ENCODE assay signal across 9 cellular contexts in genomic region chr5:159156426-159156835, GRCh38. TPM values are rescaled to one million over a fixed set of nuclear protein-coding genes. Genes with fewer than 3 reads are reported as not detected.
DNase-seq lines count a peak whose midpoint lies in the region; ATAC-seq and TF ChIP-seq lines count a peak whose summit lies in the region.
"Had no signal": no experiment of that assay in that cellular context is flagged by ENCODE, and none has a peak within 500 bp of the region (broad histone marks: within the 10 kb centered on the region; RNA-seq: fewer than 3 reads in every experiment).

No MANE protein-coding gene starts in this region.

- TF ChIP-seq POLR2A in adrenal gland (IDR thresholded peaks at IDR 0.05) = no peak

- peaks cover 9 to 69% (median 28%) of the 10 kb centered on the region in 11 experiments; a peak in 18 of 22 replicates for H4K20me1 ChIP-seq in BLaER1 treated with 17β-estradiol and CSF1 and Interleukin-3, amounts not matched to agents 10 nM and 100 nM

- ATAC-seq in GM18861 (IDR thresholded peaks at IDR 0.05; ENCODE audit: unreplicated experiment) = peak; percentile 6
- ATAC-seq in right cardiac atrium = peak; percentile 38 to 44
- ATAC-seq in HG02571 (IDR thresholded peaks at IDR 0.05; ENCODE audit: unreplicated experiment) = no peak

- H3K9me3 ChIP-seq in BLaER1 treated with 17β-estradiol and CSF1 and Interleukin-3, amounts not matched to agents 10 nM and 100 nM (replicated peaks in 1 of 11) = no peaks in the 10 kb centered on the region
- H3K9me3 ChIP-seq in right cardiac atrium (ENCODE audit: control insufficient read depth, low read length) (no peaks in the 10 kb centered on the region), adrenal gland (replicated peaks in 1 of 3) (no peaks in the 10 kb centered on the region)
- H3K9me3 ChIP-seq: ovary had no signal

- 33% methylated on average over 4 of the region's 4 CpGs for whole genome bisulfite sequencing in right cardiac atrium
- WGBS in adrenal gland, 4 donors = 44 to 60% (median 53%) methylated on average over 4 of the region's 4 CpGs

- H3K9ac ChIP-seq in BLaER1 treated with 17β-estradiol and CSF1 and Interleukin-3, amounts not matched to agents 10 nM and 100 nM = no peak overlapping the region

- peaks cover 50 to 78% (median 62%) of the 10 kb centered on the region in 11 experiments for H3K36me3 ChIP-seq in BLaER1 treated with 17β-estradiol and CSF1 and Interleukin-3, amounts not matched to agents 10 nM and 100 nM
- H3K36me3 ChIP-seq in adrenal gland (replicated peaks in 1 of 2) = peaks cover 0 to 33% of the 10 kb centered on the region in 2 donors
- H3K36me3 ChIP-seq: ovary had no signal

- peak overlapping the region in 8 of 11 experiments; percentile 0 to 34 (median 14); a peak in 8 of 22 replicates for H3K4me2 ChIP-seq in BLaER1 treated with 17β-estradiol and CSF1 and Interleukin-3, amounts not matched to agents 10 nM and 100 nM

- no peaks in the 10 kb centered on the region for H3K27me3 ChIP-seq in BLaER1 treated with 17β-estradiol and CSF1 and Interleukin-3, amounts not matched to agents 10 nM and 100 nM
- H3K27me3 ChIP-seq in right cardiac atrium (ENCODE audit: control insufficient read depth, insufficient read depth) (no peaks in the 10 kb centered on the region), adrenal gland (no peaks in the 10 kb centered on the region)
- H3K27me3 ChIP-seq: ovary had no signal

- H3K4me1 ChIP-seq in BLaER1 treated with 17β-estradiol and CSF1 and Interleukin-3, amounts not matched to agents 10 nM and 100 nM = peaks cover 5 to 17% (median 10%) of the 10 kb centered on the region in 10 experiments; a peak in 17 of 20 replicates
- H3K4me1 ChIP-seq in right cardiac atrium (ENCODE audit: control insufficient read depth, insufficient read depth, low read length) (peaks cover 1% of the 10 kb centered on the region), adrenal gland (replicated peaks in 1 of 2) (peaks cover 0 to 14% of the 10 kb centered on the region in 2 donors)

- peak; percentile 35 for DNase-seq in Jurkat, Clone E6-1 (ENCODE audit: low read depth, low spot score)
- DNase-seq in right cardiac atrium (no peak), HPDE6-E6E7 (ENCODE audit: extremely low spot score) (no peak), caudate nucleus (lab: John Stamatoyannopoulos, UW) (no peak), adrenal gland (no peak)

- no peak overlapping the region for H3K4me3 ChIP-seq in BLaER1 treated with 17β-estradiol and CSF1 and Interleukin-3, amounts not matched to agents 10 nM and 100 nM
- no peak overlapping the region for H3K4me3 ChIP-seq in Jurkat, Clone E6-1 (ENCODE audit: low read length)
- no peak overlapping the region for H3K4me3 ChIP-seq in right cardiac atrium (ENCODE audit: low read length)
- H3K4me3 ChIP-seq in adrenal gland = no peak overlapping the region
- H3K4me3 ChIP-seq: ovary had no signal

- intact Hi-C loops in right cardiac atrium (cut with DNase I) (loop anchor here in 3 of 4 donors (5.0 to 10.0 kb wide), 4 partner anchors 96 to 161 kb away; partner anchors contain the start of gene UBLCP1 (in 2 of the 3)), adrenal gland (cut with DNase I) (loop anchor here (10.0 kb wide), 3 partner anchors 58 to 158 kb away; partner anchors contain the start of gene UBLCP1 (in 1 of the 2))

- no peak for TF ChIP-seq CTCF in adrenal gland (IDR thresholded peaks at IDR 0.05)

- H3K27ac ChIP-seq in BLaER1 treated with 17β-estradiol and CSF1 and Interleukin-3, amounts not matched to agents 10 nM and 100 nM = no peak overlapping the region
- H3K27ac ChIP-seq in right cardiac atrium (ENCODE audit: low read length) (no peak overlapping the region), caudate nucleus (ENCODE audit: low read depth, low read length) (no peak overlapping the region), adrenal gland (no peak overlapping the region)
- H3K27ac ChIP-seq: ovary had no signal

RNA-seq across cellular contexts. Expression of gene RNF145, which starts 52.9 kb away (rescaled TPM):
- 44.3 TPM for polyA plus RNA-seq in Jurkat, Clone E6-1 (2012; ENCODE audit: insufficient read depth, insufficient read length)
- total RNA-seq in right cardiac atrium (10 to 100 TPM; 26.3 to 31.9 (median 28.0) TPM), adrenal gland (100 to 1,000 TPM in 3 of 8 donors, 10 to 100 TPM in 5; 65.2 to 138 (median 76.7) TPM)
- polyA plus RNA-seq in right cardiac atrium (16.4 TPM), adrenal gland (10 to 100 TPM; 20.2 to 72.0 (median 22.5) TPM)

RNA-seq across cellular contexts. Expression of gene EBF1, which starts 56.7 kb away (rescaled TPM):
- polyA plus RNA-seq in Jurkat, Clone E6-1 (2012; ENCODE audit: insufficient read depth, insufficient read length) = 2.0 TPM
- total RNA-seq in right cardiac atrium (10 to 100 TPM; 15.5 to 20.0 (median 17.5) TPM), adrenal gland (10 to 100 TPM in 2 of 8 donors, 1 to 10 TPM in 6; 4.0 to 12.2 (median 8.2) TPM)
- polyA plus RNA-seq in right cardiac atrium (7.6 TPM), adrenal gland (1 to 10 TPM; 2.6 to 7.3 (median 5.2) TPM)
